Comparison of ENCODE assay signal across 31 cellular contexts in genomic region chr7:26046878-26047277, GRCh38.
A peak's percentile ranks its signal among the peaks of the same experiment; 100 is the strongest.
DNase-seq lines count a peak whose midpoint lies in the region; FAIRE-seq and TF ChIP-seq lines count a peak whose summit lies in the region.
"Had no signal": no experiment of that assay in that cellular context is flagged by ENCODE, and none has a peak within 500 bp of the region (broad histone marks: within the 10 kb centered on the region; RNA-seq: fewer than 3 reads in every experiment).

No MANE protein-coding gene starts in this region.

- TF ChIP-seq CTCF in HEK293 (tag by site-specific recombination; IDR thresholded peaks at IDR 0.05) (no peak), osteocyte (IDR thresholded peaks at IDR 0.05) (no peak)

- intact Hi-C loops in head of caudate nucleus (cut with DNase I), result no loop called here

- H3K27ac Mint-ChIP-seq in osteocyte (ENCODE audit: unreplicated experiment), result no peak overlapping the region
- H3K27ac Mint-ChIP-seq: B cell; CD14-positive monocyte; CD4-positive, alpha-beta memory T cell; CD4-positive, alpha-beta T cell; CD4-positive, CD25-positive, alpha-beta regulatory T cell; CD8-positive, alpha-beta T cell had no signal

- POLR2A ChIA-PET in HEK293 (lab: Yijun Ruan, JAX), result no interaction called here

- H3K36me3 ChIP-seq in HEK293 (ENCODE audit: control insufficient read depth in 2 of 2, insufficient read depth in 1 of 2, low read length in 2 of 2), result no peaks in the 10 kb centered on the region
- H3K36me3 ChIP-seq: BE2C; BLaER1; BLaER1 treated with 17β-estradiol and CSF1 and Interleukin-3, amounts not matched to agents 10 nM and 100 nM had no signal

- H3K36me3 Mint-ChIP-seq in osteocyte (ENCODE audit: unreplicated experiment), result no peaks in the 10 kb centered on the region
- H3K36me3 Mint-ChIP-seq: CD14-positive monocyte; CD4-positive, alpha-beta memory T cell; CD4-positive, CD25-positive, alpha-beta regulatory T cell; CD8-positive, alpha-beta memory T cell; CD8-positive, alpha-beta T cell had no signal

- H3K4me1 ChIP-seq in HEK293 (ENCODE audit: control insufficient read depth, insufficient read depth, low read length), result no peaks in the 10 kb centered on the region
- H3K4me1 ChIP-seq: A549, BE2C, BLaER1 had no signal

- no peaks in the 10 kb centered on the region for H3K9me3 ChIP-seq in HEK293 (ENCODE audit: control insufficient read depth, insufficient read depth, low read depth, low read length)
- H3K9me3 ChIP-seq: BE2C, Caco-2 had no signal

- peaks cover 7% of the 10 kb centered on the region for H3K9me3 Mint-ChIP-seq in osteocyte (ENCODE audit: unreplicated experiment)
- H3K9me3 Mint-ChIP-seq: CD4-positive, alpha-beta T cell; CD8-positive, alpha-beta T cell had no signal

- H3K4me3 Mint-ChIP-seq in osteocyte (ENCODE audit: unreplicated experiment), result no peak overlapping the region
- H3K4me3 Mint-ChIP-seq: B cell; CD14-positive monocyte; CD4-positive, alpha-beta memory T cell; CD4-positive, alpha-beta T cell; CD4-positive, CD25-positive, alpha-beta regulatory T cell; CD8-positive, alpha-beta memory T cell; CD8-positive, alpha-beta T cell had no signal

- DNase-seq in osteocyte (ENCODE audit: extremely low spot score, unreplicated experiment), result peak; percentile 5
- DNase-seq in head of caudate nucleus, result no peak
- no peak for DNase-seq in RCC 7860 (ENCODE audit: low spot score)
- DNase-seq: 8988T; AML-193; BE2C; C1 segment of cervical spinal cord; Caco-2; CD4-positive, alpha-beta memory T cell; CD4-positive, alpha-beta T cell; CD4-positive, CD25-positive, alpha-beta regulatory T cell; CD8-positive, alpha-beta memory T cell; CD8-positive, alpha-beta T cell; COR-L47; DMS 273 treated with DMSO at 0.1 percent for 48 hours; DMS153; DMS53; DMS79; DMS79 treated with DMSO at 0.1 percent for 48 hours; DND-41; EL had no signal

- FAIRE-seq in RCC 7860 (lab: Jason Lieb, UNC), result no peak
- FAIRE-seq: A204.1, A549, D721Med had no signal

- no peak overlapping the region for H3K27ac ChIP-seq in HEK293 (ENCODE audit: extremely low read depth, low read depth, low read length)
- H3K27ac ChIP-seq: 22Rv1; A549; BLaER1; BLaER1 treated with 17β-estradiol and CSF1 and Interleukin-3, amounts not matched to agents 10 nM and 100 nM; C4-2B had no signal

- H3K4me1 Mint-ChIP-seq in osteocyte (ENCODE audit: unreplicated experiment), result no peaks in the 10 kb centered on the region
- H3K4me1 Mint-ChIP-seq: B cell; CD4-positive, alpha-beta memory T cell; CD4-positive, CD25-positive, alpha-beta regulatory T cell; CD8-positive, alpha-beta memory T cell had no signal

- CTCF ChIA-PET in HEK293 (lab: Yijun Ruan, JAX), result no interaction called here

- no peak overlapping the region for H3K4me3 ChIP-seq in HEK293 (ENCODE audit: low read depth, low read length)
- H3K4me3 ChIP-seq: A549; BLaER1; BLaER1 treated with 17β-estradiol and CSF1 and Interleukin-3, amounts not matched to agents 10 nM and 100 nM had no signal

- peaks cover 17% of the 10 kb centered on the region for H3K27me3 Mint-ChIP-seq in osteocyte (ENCODE audit: unreplicated experiment)

TF ChIP-seq in HEK293, 187 proteins besides CTCF, POLR2A, EP300 and RAD21:
- TF ChIP-seq ZSCAN18 (tag by site-specific recombination; IDR thresholded peaks at IDR 0.05) (no peak), ZNF704 (tag by site-specific recombination; IDR thresholded peaks at IDR 0.05) (no peak), ZNF664 (tag by site-specific recombination; IDR thresholded peaks at IDR 0.05) (peak; percentile 90), ZNF660 (tag by site-specific recombination; IDR thresholded peaks at IDR 0.05) (no peak)
